In genomic region chr2:186540971-186541370, GRCh38 we compare ENCODE assay signal across 1 cellular context.
TF ChIP-seq lines count a peak whose summit lies in the region.

No MANE protein-coding gene starts in this region.

TF ChIP-seq in IMR-90, 13 proteins besides CTCF, POLR2A, EP300 and RAD21:
- TF ChIP-seq MXI1 (IDR thresholded peaks at IDR 0.05; ENCODE audit: borderline replicate concordance, low read depth, low read length) = no peak
- TF ChIP-seq RCOR1 (IDR thresholded peaks at IDR 0.05; ENCODE audit: insufficient replicate concordance, low read length) = no peak
- no peak for TF ChIP-seq RFX5 (IDR thresholded peaks at IDR 0.05; ENCODE audit: low read depth, low read length)
- no peak for TF ChIP-seq SMC3 (IDR thresholded peaks at IDR 0.05; ENCODE audit: low read depth, low read length)
- TF ChIP-seq MAZ (IDR thresholded peaks at IDR 0.05; ENCODE audit: borderline replicate concordance, low read depth, low read length) = no peak
- TF ChIP-seq CEBPB (IDR thresholded peaks at IDR 0.05; ENCODE audit: low read depth, low read length) = no peak
- no peak for TF ChIP-seq USF2 (IDR thresholded peaks at IDR 0.05; ENCODE audit: low read depth, low read length)
- TF ChIP-seq CHD1 (IDR thresholded peaks at IDR 0.05; ENCODE audit: low read depth, low read length) = no peak
- TF ChIP-seq NFE2L2 (IDR thresholded peaks at IDR 0.05; ENCODE audit: low read depth, low read length) = no peak
TF ChIP-seq in IMR-90: peak in this region for 0.
